Comparison of ENCODE assay signal across 20 cellular contexts in genomic region chr6:8215631-8216030, GRCh38.
DNase-seq lines count a peak whose midpoint lies in the region; ATAC-seq, FAIRE-seq and TF ChIP-seq lines count a peak whose summit lies in the region.
"Had no signal": no experiment of that assay in that cellular context is flagged by ENCODE, and none has a peak within 500 bp of the region (broad histone marks: within the 10 kb centered on the region; RNA-seq: fewer than 3 reads in every experiment).

No MANE protein-coding gene starts in this region.

- H3K27me3 Mint-ChIP-seq in type B pancreatic cell, result no peaks in the 10 kb centered on the region

- peak; percentile 59 for DNase-seq in Daoy (ENCODE audit: low read depth)
- peak; percentile 16 for DNase-seq in RCC 7860 (ENCODE audit: low spot score)
- peak; percentile 32 for DNase-seq in epithelial cell of esophagus (ENCODE audit: low read depth)
- DNase-seq in neuronal stem cell (ENCODE audit: low spot score), result no peak
- DNase-seq in type B pancreatic cell (ENCODE audit: extremely low spot score, unreplicated experiment), result no peak
- no peak for DNase-seq in foreskin melanocyte
- DNase-seq in mesenteric fat pad (ENCODE audit: low spot score), result no peak
- DNase-seq: activated naive CD8-positive, alpha-beta T cell treated with anti-CD3 and anti-CD28 coated beads for 36 hours; activated T-cell treated with anti-CD3 and anti-CD28 coated beads, Interleukin-2, amount 50 U/mL, for 1 hour; endodermal cell; NCI-H2081; NCI-H524 treated with DMSO at 0.1 percent for 48 hours; right cardiac atrium; stimulated activated CD4-positive, alpha-beta T cell treated with anti-CD3 and anti-CD28 coated beads, Interleukin-1b, Interleukin-23, amount 100 ng/mL, for 48 hours; substantia nigra had no signal

- H2BK15ac ChIP-seq in neuronal stem cell (ENCODE audit: low read length), result no peak overlapping the region

- H3K4me1 Mint-ChIP-seq in type B pancreatic cell (ENCODE audit: unreplicated experiment), result peaks cover 4% of the 10 kb centered on the region
- H3K4me1 Mint-ChIP-seq: activated naive CD8-positive, alpha-beta T cell treated with anti-CD3 and anti-CD28 coated beads for 36 hours; endodermal cell had no signal

- H3K27ac ChIP-seq in neuronal stem cell (replicated peaks; ENCODE audit: low read length), result no peak overlapping the region
- H3K27ac ChIP-seq: SK-N-MC had no signal

- no peak overlapping the region for H3K4me2 ChIP-seq in neuronal stem cell (ENCODE audit: insufficient read depth, low read length, poor library complexity, severe bottlenecking)

- no peaks in the 10 kb centered on the region for H3K9me3 ChIP-seq in neuronal stem cell (replicated peaks in 1 of 2; ENCODE audit: control insufficient read depth in 2 of 2, insufficient read depth in 1 of 2, low read depth in 1 of 2, low read length in 2 of 2)

- no peak overlapping the region for H2BK5ac ChIP-seq in neuronal stem cell (ENCODE audit: low read length)

- peak overlapping the region; percentile 11 for H3K18ac ChIP-seq in neuronal stem cell (ENCODE audit: low read length)

- H3K27ac Mint-ChIP-seq in type B pancreatic cell, result no peak overlapping the region
- H3K27ac Mint-ChIP-seq: activated naive CD8-positive, alpha-beta T cell treated with anti-CD3 and anti-CD28 coated beads for 36 hours; endodermal cell had no signal

- peaks cover 3 to 10% of the 10 kb centered on the region in 2 donors for H3K4me1 ChIP-seq in neuronal stem cell (ENCODE audit: control insufficient read depth in 2 of 2, insufficient read depth in 1 of 2, low read depth in 1 of 2, low read length in 2 of 2)

- H4K8ac ChIP-seq in neuronal stem cell (ENCODE audit: low read depth, low read length), result no peak overlapping the region

- H3K23ac ChIP-seq in neuronal stem cell (ENCODE audit: low read depth, low read length, poor library complexity), result no peak overlapping the region

- no peak overlapping the region for H3K14ac ChIP-seq in neuronal stem cell (ENCODE audit: low read length)

- no peaks in the 10 kb centered on the region for H3K79me1 ChIP-seq in neuronal stem cell (ENCODE audit: low read depth, low read length)

- H2BK12ac ChIP-seq in neuronal stem cell (ENCODE audit: low read length), result no peak overlapping the region

- no peaks in the 10 kb centered on the region for H3K27me3 ChIP-seq in neuronal stem cell (ENCODE audit: control insufficient read depth in 3 of 3, insufficient read depth in 3 of 3, low read depth in 1 of 3, low read length in 3 of 3)

- FAIRE-seq in RCC 7860 (lab: Jason Lieb, UNC), result no peak
- FAIRE-seq: D721Med, HepG2, islet of Langerhans had no signal

- no peak overlapping the region for H3K9ac ChIP-seq in neuronal stem cell (ENCODE audit: low read depth, low read length, poor library complexity)

- H3K9me3 Mint-ChIP-seq in type B pancreatic cell, result no peaks in the 10 kb centered on the region
- H3K9me3 Mint-ChIP-seq: activated naive CD8-positive, alpha-beta T cell treated with anti-CD3 and anti-CD28 coated beads for 36 hours; endodermal cell had no signal

- no peak overlapping the region for H3K4ac ChIP-seq in neuronal stem cell (ENCODE audit: low read length)

- no peak overlapping the region for H4K91ac ChIP-seq in neuronal stem cell (ENCODE audit: low read depth, low read length, poor library complexity)

- no peak overlapping the region for H3K4me3 Mint-ChIP-seq in type B pancreatic cell
- H3K4me3 Mint-ChIP-seq: activated naive CD8-positive, alpha-beta T cell treated with anti-CD3 and anti-CD28 coated beads for 36 hours; endodermal cell had no signal

- no peak overlapping the region for H2AK5ac ChIP-seq in neuronal stem cell (ENCODE audit: low read depth, low read length)

- peak overlapping the region; percentile 55 for H2AFZ ChIP-seq in neuronal stem cell (ENCODE audit: low read length)

- TF ChIP-seq CTCF in epithelial cell of esophagus (IDR thresholded peaks at IDR 0.05; ENCODE audit: insufficient read depth, low read depth, low read length, missing control alignments), result no peak
- no peak for TF ChIP-seq CTCF in type B pancreatic cell (conservative IDR thresholded peaks at IDR 0.05)

- no peaks in the 10 kb centered on the region for H3K36me3 ChIP-seq in neuronal stem cell (replicated peaks in 1 of 2; ENCODE audit: control insufficient read depth in 2 of 2, insufficient read depth in 2 of 2, low read length in 2 of 2)

- no peaks in the 10 kb centered on the region for H3K36me3 Mint-ChIP-seq in type B pancreatic cell
- H3K36me3 Mint-ChIP-seq: activated naive CD8-positive, alpha-beta T cell treated with anti-CD3 and anti-CD28 coated beads for 36 hours had no signal

- H2BK120ac ChIP-seq in neuronal stem cell (ENCODE audit: low read depth, low read length), result no peak overlapping the region

- no CpG with 5 or more reads among the region's 6 CpGs for WGBS in neuronal stem cell (ENCODE audit: extremely low coverage in 2 of 2, insufficient read length in 2 of 2, insufficient replicate concordance in 1 of 2), 2 donors

- H3K4me3 ChIP-seq in epithelial cell of esophagus (ENCODE audit: low read length) (no peak overlapping the region), neuronal stem cell (ENCODE audit: low read length in 2 of 2) (no peak overlapping the region)
- H3K4me3 ChIP-seq: SK-N-MC had no signal

- ATAC-seq in HG03460 (IDR thresholded peaks at IDR 0.05; ENCODE audit: unreplicated experiment), result no peak
- ATAC-seq: HepG2, right cardiac atrium had no signal

Comparison
In these comparisons a context has a peak if more than half of its experiments do, and no peak if none do; other contexts are left out.
1. DNase-seq: peak in Daoy (single experiment), RCC 7860 (single experiment) and epithelial cell of esophagus (single experiment); none in neuronal stem cell (single experiment), type B pancreatic cell (single experiment), foreskin melanocyte (single experiment) and mesenteric fat pad (single experiment).